8 cellular contexts compared by ENCODE assay signal in genomic region chr1:12528021-12528852, GRCh38.
DNase-seq lines count a peak whose midpoint lies in the region; ATAC-seq and TF ChIP-seq lines count a peak whose summit lies in the region.
"Had no signal": no experiment of that assay in that cellular context is flagged by ENCODE, and none has a peak within 500 bp of the region (broad histone marks: within the 10 kb centered on the region; RNA-seq: fewer than 3 reads in every experiment).

No MANE protein-coding gene starts in this region.

- TF ChIP-seq POLR2A in thyroid gland (IDR thresholded peaks at IDR 0.05): peak in 1 of 2 donors; percentile 8

- CTCF ChIA-PET in activated CD8-positive, alpha-beta T cell treated with anti-CD3 and anti-CD28 coated beads for 36 hours (lab: Charles Lee): interaction anchor here (1.2 kb wide), 1 partner anchor 8 kb away, joined by 3 read pairs; no protein-coding TSS in a partner anchor
- CTCF ChIA-PET in activated CD8-positive, alpha-beta T cell treated with anti-CD3 and anti-CD28 coated beads, Interleukin-2, amount 10 ng/mL, durations not matched to agents 7 days and 5 days (lab: Charles Lee): no interaction called here

- no peaks in the 10 kb centered on the region for H3K27me3 ChIP-seq in adipocyte (replicated peaks; ENCODE audit: control insufficient read depth, insufficient read depth, low read length)
- H3K27me3 ChIP-seq in thyroid gland: no peaks in the 10 kb centered on the region

- intact Hi-C loops in thyroid gland (cut with DNase I): no loop called here
- intact Hi-C loops in activated CD8-positive, alpha-beta T cell treated with anti-CD3 and anti-CD28 coated beads for 36 hours (cut with micrococcal nuclease): no loop called here

- peak overlapping the region; percentile 23 for H3K9ac ChIP-seq in adipocyte (ENCODE audit: low read length)

- no peak overlapping the region for H3K27ac Mint-ChIP-seq in activated CD8-positive, alpha-beta T cell treated with anti-CD3 and anti-CD28 coated beads for 36 hours
- no peak overlapping the region for H3K27ac Mint-ChIP-seq in activated CD8-positive, alpha-beta T cell treated with anti-CD3 and anti-CD28 coated beads, Interleukin-2, amount 10 ng/mL, durations not matched to agents 7 days and 5 days
- H3K27ac Mint-ChIP-seq: activated naive CD4-positive, alpha-beta T cell treated with anti-CD3 and anti-CD28 coated beads, Interleukin-2, amount 50 U/mL, for 72 hours had no signal

- no peaks in the 10 kb centered on the region for H3K9me3 ChIP-seq in adipocyte (ENCODE audit: control insufficient read depth, low read length)
- no peaks in the 10 kb centered on the region for H3K9me3 ChIP-seq in thyroid gland

- 74 to 83% methylated on average over 24 of the region's 24 CpGs for WGBS in thyroid gland, 2 donors

- no peak for ATAC-seq in activated CD8-positive, alpha-beta T cell treated with anti-CD3 and anti-CD28 coated beads for 36 hours
- no peak for ATAC-seq in activated CD8-positive, alpha-beta T cell treated with anti-CD3 and anti-CD28 coated beads, Interleukin-2, amount 10 ng/mL, durations not matched to agents 7 days and 5 days

- peak; percentile 13 for DNase-seq in HT1080 (ENCODE audit: low read depth)
- peak; percentile 87 for DNase-seq in adipocyte (ENCODE audit: low read depth)
- peak; percentile 42 for DNase-seq in islet precursor cell
- peak; percentile 91 to 96 for DNase-seq in thyroid gland
- DNase-seq in activated CD8-positive, alpha-beta T cell treated with anti-CD3 and anti-CD28 coated beads for 36 hours: no peak
- no peak for DNase-seq in activated CD8-positive, alpha-beta memory T cell treated with anti-CD3 and anti-CD28 coated beads, Interleukin-2, amount 50 U/mL, for 48 hours
- DNase-seq in activated CD8-positive, alpha-beta T cell treated with anti-CD3 and anti-CD28 coated beads, Interleukin-2, amount 10 ng/mL, durations not matched to agents 7 days and 5 days: no peak

- no peaks in the 10 kb centered on the region for H3K27me3 Mint-ChIP-seq in activated CD8-positive, alpha-beta T cell treated with anti-CD3 and anti-CD28 coated beads for 36 hours
- no peaks in the 10 kb centered on the region for H3K27me3 Mint-ChIP-seq in activated CD8-positive, alpha-beta T cell treated with anti-CD3 and anti-CD28 coated beads, Interleukin-2, amount 10 ng/mL, durations not matched to agents 7 days and 5 days (ENCODE audit: low read depth)

- no peaks in the 10 kb centered on the region for H3K36me3 Mint-ChIP-seq in activated CD8-positive, alpha-beta T cell treated with anti-CD3 and anti-CD28 coated beads for 36 hours (ENCODE audit: low read depth)
- H3K36me3 Mint-ChIP-seq in activated CD8-positive, alpha-beta T cell treated with anti-CD3 and anti-CD28 coated beads, Interleukin-2, amount 10 ng/mL, durations not matched to agents 7 days and 5 days (ENCODE audit: low read depth): peaks cover 7% of the 10 kb centered on the region

- POLR2A ChIA-PET in activated CD8-positive, alpha-beta T cell treated with anti-CD3 and anti-CD28 coated beads for 36 hours (lab: Charles Lee): no interaction called here
- POLR2A ChIA-PET in activated CD8-positive, alpha-beta T cell treated with anti-CD3 and anti-CD28 coated beads, Interleukin-2, amount 10 ng/mL, durations not matched to agents 7 days and 5 days (lab: Charles Lee): interaction anchor here (1.6 kb wide), 1 partner anchor 17 kb away, joined by 4 read pairs; no protein-coding TSS in a partner anchor

- H3K9me3 Mint-ChIP-seq in activated CD8-positive, alpha-beta T cell treated with anti-CD3 and anti-CD28 coated beads for 36 hours: no peaks in the 10 kb centered on the region
- peaks cover 4% of the 10 kb centered on the region for H3K9me3 Mint-ChIP-seq in activated CD8-positive, alpha-beta T cell treated with anti-CD3 and anti-CD28 coated beads, Interleukin-2, amount 10 ng/mL, durations not matched to agents 7 days and 5 days (ENCODE audit: insufficient read depth)
- H3K9me3 Mint-ChIP-seq: activated naive CD4-positive, alpha-beta T cell treated with anti-CD3 and anti-CD28 coated beads, Interleukin-2, amount 50 U/mL, for 72 hours had no signal

- no peak for TF ChIP-seq CTCF in thyroid gland (IDR thresholded peaks at IDR 0.05)
- no peak for TF ChIP-seq CTCF in activated CD8-positive, alpha-beta T cell treated with anti-CD3 and anti-CD28 coated beads for 36 hours (IDR thresholded peaks at IDR 0.05)

- no peak overlapping the region for H3K4me3 Mint-ChIP-seq in activated CD8-positive, alpha-beta T cell treated with anti-CD3 and anti-CD28 coated beads for 36 hours
- H3K4me3 Mint-ChIP-seq in activated CD8-positive, alpha-beta T cell treated with anti-CD3 and anti-CD28 coated beads, Interleukin-2, amount 10 ng/mL, durations not matched to agents 7 days and 5 days: no peak overlapping the region

- peak overlapping the region; percentile 61 to 97 (median 86) for H3K27ac ChIP-seq in thyroid gland

- H3K4me3 ChIP-seq in adipocyte (ENCODE audit: low read length) (no peak overlapping the region), thyroid gland (replicated peaks in 1 of 3) (no peak overlapping the region)

- H3K36me3 ChIP-seq in adipocyte (ENCODE audit: control insufficient read depth, insufficient read depth, low read length, severe bottlenecking) (no peaks in the 10 kb centered on the region), thyroid gland (no peaks in the 10 kb centered on the region)

- peaks cover 17% of the 10 kb centered on the region for H3K4me1 Mint-ChIP-seq in activated CD8-positive, alpha-beta T cell treated with anti-CD3 and anti-CD28 coated beads for 36 hours (ENCODE audit: low read depth)
- H3K4me1 Mint-ChIP-seq in activated CD8-positive, alpha-beta T cell treated with anti-CD3 and anti-CD28 coated beads, Interleukin-2, amount 10 ng/mL, durations not matched to agents 7 days and 5 days (ENCODE audit: low read depth): peaks cover 21% of the 10 kb centered on the region

- H3K4me1 ChIP-seq in adipocyte (ENCODE audit: control insufficient read depth, insufficient read depth, low read length) (peaks cover 30% of the 10 kb centered on the region), thyroid gland (peaks cover 34 to 35% of the 10 kb centered on the region in 2 donors)

Comparison
In these comparisons a context has a peak if more than half of its experiments do, and no peak if none do; other contexts are left out.
1. DNase-seq: peak in HT1080 (single experiment), adipocyte (single experiment), islet precursor cell (single experiment) and thyroid gland (2 of 2); none in activated CD8-positive, alpha-beta T cell treated with anti-CD3 and anti-CD28 coated beads for 36 hours (single experiment), activated CD8-positive, alpha-beta memory T cell treated with anti-CD3 and anti-CD28 coated beads, Interleukin-2, amount 50 U/mL, for 48 hours (single experiment) and activated CD8-positive, alpha-beta T cell treated with anti-CD3 and anti-CD28 coated beads, Interleukin-2, amount 10 ng/mL, durations not matched to agents 7 days and 5 days (single experiment).